ENCODE assay signal across 9 cellular contexts in genomic region chr4:40283968-40284367, GRCh38. TPM values are rescaled to one million over a fixed set of nuclear protein-coding genes. Genes with fewer than 3 reads are reported as not detected.
DNase-seq lines count a peak whose midpoint lies in the region; ATAC-seq and TF ChIP-seq lines count a peak whose summit lies in the region.
"Had no signal": no experiment of that assay in that cellular context is flagged by ENCODE, and none has a peak within 500 bp of the region (broad histone marks: within the 10 kb centered on the region; RNA-seq: fewer than 3 reads in every experiment).

No MANE protein-coding gene starts in this region.

- H3K36me3 ChIP-seq in A673 (ENCODE audit: insufficient read depth, low read length, poor library complexity, severe bottlenecking) = no peaks in the 10 kb centered on the region

- H3K9me3 ChIP-seq in A673 (ENCODE audit: low read depth, low read length, poor library complexity, severe bottlenecking) = no peaks in the 10 kb centered on the region

- peaks cover 14% of the 10 kb centered on the region for H3K36me3 Mint-ChIP-seq in activated T-cell treated with anti-CD3 and anti-CD28 coated beads, Interleukin-2, amount 50 U/mL, for 24 hours (ENCODE audit: low read depth)
- H3K36me3 Mint-ChIP-seq in naive thymus-derived CD8-positive, alpha-beta T cell = peaks cover 0 to 7% (median 6%) of the 10 kb centered on the region in 3 donors

- ATAC-seq in naive thymus-derived CD8-positive, alpha-beta T cell = peak; percentile 89 to 98
- ATAC-seq in GM21786 (IDR thresholded peaks at IDR 0.05; ENCODE audit: unreplicated experiment) = no peak
- no peak for ATAC-seq in GM18861 (IDR thresholded peaks at IDR 0.05; ENCODE audit: unreplicated experiment)

- POLR2A ChIA-PET in A673 (lab: Charles Lee; ENCODE audit: low non-redundant PET) = no interaction called here
- POLR2A ChIA-PET in naive thymus-derived CD8-positive, alpha-beta T cell (lab: Charles Lee) = interaction anchor here (0.6 to 5.5 kb wide), 26 partner anchors 9 to 93 kb away, joined by 3 to 52 read pairs (median 7); no protein-coding TSS in a partner anchor

- BruUV-seq in A673 (replicated peaks; lab: Mats Ljungman, UMichigan) = no TSS peak

- peak overlapping the region; percentile 96 for H3K27ac Mint-ChIP-seq in activated T-cell treated with anti-CD3 and anti-CD28 coated beads, Interleukin-2, amount 50 U/mL, for 24 hours
- H3K27ac Mint-ChIP-seq in naive thymus-derived CD8-positive, alpha-beta T cell = peak overlapping the region; percentile 88 to 98 (median 94)

- H3K4me1 ChIP-seq in A673 (ENCODE audit: insufficient read depth, low read length, poor library complexity, severe bottlenecking) = no peaks in the 10 kb centered on the region

- H3K9me3 Mint-ChIP-seq in activated T-cell treated with anti-CD3 and anti-CD28 coated beads, Interleukin-2, amount 50 U/mL, for 24 hours = peaks cover 13% of the 10 kb centered on the region
- peaks cover 0 to 6% (median 0%) of the 10 kb centered on the region in 9 donors for H3K9me3 Mint-ChIP-seq in naive thymus-derived CD8-positive, alpha-beta T cell

- H3K27me3 Mint-ChIP-seq in activated T-cell treated with anti-CD3 and anti-CD28 coated beads, Interleukin-2, amount 50 U/mL, for 24 hours = no peaks in the 10 kb centered on the region
- H3K27me3 Mint-ChIP-seq in naive thymus-derived CD8-positive, alpha-beta T cell = no peaks in the 10 kb centered on the region

- H3K27ac ChIP-seq in A673 (ENCODE audit: low read depth, low read length, poor library complexity, severe bottlenecking) = no peak overlapping the region

- no peak for TF ChIP-seq CTCF in A673 (conservative IDR thresholded peaks at IDR 0.05; ENCODE audit: low read depth, low read length)

- H3K27me3 ChIP-seq in A673 (replicated peaks; ENCODE audit: insufficient read depth, low read depth, low read length, poor library complexity) = no peaks in the 10 kb centered on the region

- peak; percentile 55 for DNase-seq in A673 (ENCODE audit: low spot score)
- DNase-seq in NCI-H69 (lab: John Stamatoyannopoulos, UW) = peak; percentile 1
- peak; percentile 76 for DNase-seq in activated T-cell treated with anti-CD3 and anti-CD28 coated beads, Interleukin-2, amount 50 U/mL, for 24 hours
- peak; percentile 35 to 89 (median 74) for DNase-seq in naive thymus-derived CD8-positive, alpha-beta T cell
- DNase-seq in NCI-H345 (lab: John Stamatoyannopoulos, UW) = no peak
- DNase-seq in GM19238 (ENCODE audit: insufficient read length, low spot score) = no peak
- DNase-seq: head of caudate nucleus had no signal

- peaks cover 76% of the 10 kb centered on the region for H3K4me1 Mint-ChIP-seq in activated T-cell treated with anti-CD3 and anti-CD28 coated beads, Interleukin-2, amount 50 U/mL, for 24 hours (ENCODE audit: low read depth)
- peaks cover 33 to 84% (median 80%) of the 10 kb centered on the region in 4 donors for H3K4me1 Mint-ChIP-seq in naive thymus-derived CD8-positive, alpha-beta T cell

- intact Hi-C loops in A673 (cut with micrococcal nuclease; ENCODE audit: unreplicated experiment) = no loop called here

- CTCF ChIA-PET in A673 (lab: Charles Lee) = no interaction called here

- H3K4me3 ChIP-seq in A673 (ENCODE audit: low read depth, low read length, poor library complexity, severe bottlenecking) = no peak overlapping the region

- H3K4me3 Mint-ChIP-seq in activated T-cell treated with anti-CD3 and anti-CD28 coated beads, Interleukin-2, amount 50 U/mL, for 24 hours = peak overlapping the region; percentile 39
- H3K4me3 Mint-ChIP-seq in naive thymus-derived CD8-positive, alpha-beta T cell = peak overlapping the region; percentile 29 to 77 (median 68)

RNA-seq across cellular contexts. Expression of gene CHRNA9, which starts 51.2 kb away (rescaled TPM):
- total RNA-seq in A673 (2021) = 0.35 and 1.5 TPM in 2 replicates
- total RNA-seq in naive thymus-derived CD8-positive, alpha-beta T cell = under 1 TPM; 0.55 to 0.73 TPM
- polyA plus RNA-seq in naive thymus-derived CD8-positive, alpha-beta T cell = under 1 TPM in 1 of 3 donors, not detected in 2; 0.39 TPM

Comparison
In these comparisons a context has a peak if more than half of its experiments do, and no peak if none do; other contexts are left out.
1. DNase-seq: peak in A673 (single experiment), NCI-H69 (single experiment), activated T-cell treated with anti-CD3 and anti-CD28 coated beads, Interleukin-2, amount 50 U/mL, for 24 hours (single experiment) and naive thymus-derived CD8-positive, alpha-beta T cell (10 of 10); none in NCI-H345 (single experiment) and GM19238 (single experiment).
2. ATAC-seq: peak in naive thymus-derived CD8-positive, alpha-beta T cell (2 of 2); none in GM21786 (single experiment) and GM18861 (single experiment).